In genomic region chr20:5652626-5653573, GRCh38 we compare ENCODE assay signal across 1 cellular context.
A peak's percentile ranks its signal among the peaks of the same experiment; 100 is the strongest.
TF ChIP-seq lines count a peak whose summit lies in the region.

No MANE protein-coding gene starts in this region.

TF ChIP-seq in SK-N-SH, 30 proteins besides CTCF, POLR2A, EP300 and RAD21 (continued from another document):
- no peak for TF ChIP-seq REST (IDR thresholded peaks at IDR 0.05; ENCODE audit: low read depth, low read length)
- TF ChIP-seq ZBTB33 (IDR thresholded peaks at IDR 0.05; ENCODE audit: borderline replicate concordance, low read depth), result no peak
- no peak for TF ChIP-seq TAF1 (IDR thresholded peaks at IDR 0.05; ENCODE audit: borderline replicate concordance, low read depth, low read length)
- no peak for TF ChIP-seq MAX (IDR thresholded peaks at IDR 0.05; ENCODE audit: low read depth)
- TF ChIP-seq SIN3A (IDR thresholded peaks at IDR 0.05; ENCODE audit: borderline replicate concordance, low read depth, low read length), result no peak
- no peak for TF ChIP-seq FOXM1 (IDR thresholded peaks at IDR 0.05; ENCODE audit: low read depth)
- no peak for TF ChIP-seq USF1 (IDR thresholded peaks at IDR 0.05; ENCODE audit: borderline replicate concordance, low read depth)
- TF ChIP-seq NRF1 (IDR thresholded peaks at IDR 0.05; ENCODE audit: low read depth, low read length), result no peak
- no peak for TF ChIP-seq RCOR1 (IDR thresholded peaks at IDR 0.05; ENCODE audit: low read length)
- TF ChIP-seq ELF1 (IDR thresholded peaks at IDR 0.05), result no peak
- no peak for TF ChIP-seq RFX5 (IDR thresholded peaks at IDR 0.05; ENCODE audit: low read length)
- TF ChIP-seq JUND (IDR thresholded peaks at IDR 0.05), result peak; percentile 25; the same call in 1 of the 2 replicates
- peak; percentile 19; the same call in 1 of the 2 replicates for TF ChIP-seq RXRA (IDR thresholded peaks at IDR 0.05; ENCODE audit: borderline replicate concordance, low read depth)
- no peak for TF ChIP-seq SMC3 (IDR thresholded peaks at IDR 0.05; ENCODE audit: low read depth, low read length)
- TF ChIP-seq GABPA (IDR thresholded peaks at IDR 0.05; ENCODE audit: low read depth), result no peak
- 0 out of 2 replicates have a peak, but pooled peaks have one; percentile 13 for TF ChIP-seq TCF12 (IDR thresholded peaks at IDR 0.05)
- no peak; the same call in 1 of the 2 replicates for TF ChIP-seq NFIC (IDR thresholded peaks at IDR 0.05; ENCODE audit: borderline replicate concordance)
- TF ChIP-seq TEAD4 (IDR thresholded peaks at IDR 0.05; ENCODE audit: borderline replicate concordance, insufficient read depth), result peak; percentile 33; the same call in 1 of the 2 replicates
- TF ChIP-seq EZH2phosphoT487 (IDR thresholded peaks at IDR 0.05; ENCODE audit: borderline replicate concordance, low read depth), result no peak
- TF ChIP-seq MEF2A (IDR thresholded peaks at IDR 0.05; ENCODE audit: borderline replicate concordance, low read depth), result no peak
- TF ChIP-seq CHD2 (IDR thresholded peaks at IDR 0.05; ENCODE audit: low read length, partially characterized antibody), result no peak
- TF ChIP-seq POLR2AphosphoS5 (IDR thresholded peaks at IDR 0.05; ENCODE audit: low read depth, low read length), result no peak
- TF ChIP-seq YY1 (IDR thresholded peaks at IDR 0.05; ENCODE audit: low read depth), result no peak
- peak; percentile 13; the same call in 1 of the 2 replicates for TF ChIP-seq PBX3 (IDR thresholded peaks at IDR 0.05)
- no peak for TF ChIP-seq FOXJ3 (CRISPR knock-in tag; IDR thresholded peaks at IDR 0.05)
